In the genomic region with DNA sequence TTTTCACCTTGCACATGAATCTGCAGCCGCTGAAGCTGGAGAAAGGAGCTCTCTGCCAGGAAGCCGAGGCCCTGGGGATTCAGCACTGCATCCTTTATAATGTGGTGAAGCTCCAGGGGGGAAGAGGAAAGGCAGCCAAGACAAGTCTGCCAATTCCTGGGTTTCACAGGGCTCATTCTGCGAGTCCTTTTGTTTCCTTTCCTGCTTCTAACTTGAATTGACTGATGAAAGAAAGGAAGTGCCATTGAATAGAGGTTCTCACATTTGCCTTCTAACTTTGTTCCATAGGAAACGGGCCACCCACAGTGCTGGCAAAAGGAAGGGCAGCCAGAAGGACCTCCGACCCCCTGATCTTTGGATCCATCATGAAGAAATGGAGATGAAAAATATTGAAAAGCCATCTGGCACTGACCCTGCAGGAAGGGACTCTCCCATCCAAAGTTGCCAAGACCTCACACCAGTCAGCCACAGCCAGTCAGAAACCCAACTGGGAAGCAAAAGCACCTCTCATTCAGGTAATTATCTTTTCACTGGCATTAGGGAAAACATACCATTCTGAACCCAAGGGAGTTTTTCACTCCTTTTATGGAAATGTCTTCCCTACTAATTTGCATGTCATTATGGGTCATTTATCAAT, we compare ENCODE assay signal across 14 cellular contexts.
A peak's percentile ranks its signal among the peaks of the same experiment; 100 is the strongest.
DNase-seq lines count a peak whose midpoint lies in the region; ATAC-seq and TF ChIP-seq lines count a peak whose summit lies in the region.
"Had no signal": no experiment of that assay in that cellular context is flagged by ENCODE, and none has a peak within 500 bp of the region (broad histone marks: within the 10 kb centered on the region; RNA-seq: fewer than 3 reads in every experiment).

No MANE protein-coding gene starts in this region.

- in situ Hi-C loops in astrocyte of the cerebellum (cut with HindIII; ENCODE audit: low sequenced_read_pairs), result no loop called here

- intact Hi-C loops in Right ventricle myocardium superior (cut with DNase I), result no loop called here
- intact Hi-C loops in cardiac septum (cut with DNase I), result no loop called here

- no peak overlapping the region for H3K27ac ChIP-seq in substantia nigra (ENCODE audit: low read depth, low read length, poor library complexity, severe bottlenecking)
- H3K27ac ChIP-seq: gastrocnemius medialis, ovary, SJSA1 had no signal

- TF ChIP-seq CTCF in astrocyte of the cerebellum (IDR thresholded peaks at IDR 0.05; ENCODE audit: low read depth, low read length, missing control alignments), result no peak

- no peak overlapping the region for H3K4me3 ChIP-seq in astrocyte of the cerebellum (ENCODE audit: low read depth, low read length)
- H3K4me3 ChIP-seq: gastrocnemius medialis, ovary, SJSA1 had no signal

- DNase-seq in Right ventricle myocardium superior, result peak; percentile 66
- no peak for DNase-seq in cardiac septum (ENCODE audit: low spot score)
- peak; percentile 79 for DNase-seq in astrocyte of the cerebellum (ENCODE audit: low read depth)
- peak; percentile 73 for DNase-seq in iPS DF 19.7 (ENCODE audit: low read depth, low spot score)
- DNase-seq in substantia nigra (lab: John Stamatoyannopoulos, UW), result peak in 35 of 49 donors; percentile 1 to 77 (median 25)
- DNase-seq in NCI-H226, result no peak
- no peak for DNase-seq in activated CD4-positive, alpha-beta T cell treated with anti-CD3 and anti-CD28 coated beads for 4 hours
- DNase-seq: activated CD8-positive, alpha-beta memory T cell treated with anti-CD3 and anti-CD28 coated beads, Interleukin-2, amount 50 U/mL, for 48 hours; gastrocnemius medialis; mesenchymal stem cell; stimulated activated CD4-positive, alpha-beta T cell treated with anti-CD3 and anti-CD28 coated beads, Interleukin-2, amount 100 ng/mL, for 24 hours had no signal

- ATAC-seq in Right ventricle myocardium superior (ENCODE audit: poor library complexity), result peak; percentile 80
- ATAC-seq in HG02678 (IDR thresholded peaks at IDR 0.05; ENCODE audit: unreplicated experiment), result no peak
- ATAC-seq: gastrocnemius medialis had no signal

Comparison
In these comparisons a context has a peak if more than half of its experiments do, and no peak if none do; other contexts are left out.
1. DNase-seq: peak in Right ventricle myocardium superior (single experiment), astrocyte of the cerebellum (single experiment), iPS DF 19.7 (single experiment) and substantia nigra (35 of 49); none in cardiac septum (single experiment), NCI-H226 (single experiment) and activated CD4-positive, alpha-beta T cell treated with anti-CD3 and anti-CD28 coated beads for 4 hours (0 of 2).